Comparison of ENCODE assay signal across 17 cellular contexts in genomic region chr7:37273891-37274290, GRCh38.
DNase-seq lines count a peak whose midpoint lies in the region; ATAC-seq and TF ChIP-seq lines count a peak whose summit lies in the region.
"Had no signal": no experiment of that assay in that cellular context is flagged by ENCODE, and none has a peak within 500 bp of the region (broad histone marks: within the 10 kb centered on the region; RNA-seq: fewer than 3 reads in every experiment).

No MANE protein-coding gene starts in this region.

- H3K9ac ChIP-seq in endodermal cell (ENCODE audit: extremely low read depth, low read length, poor library complexity, severe bottlenecking) = no peak overlapping the region

- peaks cover 4% of the 10 kb centered on the region for H3K4me1 ChIP-seq in CD4-positive, CD25-positive, alpha-beta regulatory T cell (ENCODE audit: control insufficient read depth, insufficient read depth, low read length, poor library complexity, severe bottlenecking)
- peaks cover 10% of the 10 kb centered on the region for H3K4me1 ChIP-seq in endodermal cell (ENCODE audit: control insufficient read depth, insufficient read depth, low read length)
- no peaks in the 10 kb centered on the region for H3K4me1 ChIP-seq in ascending aorta
- H3K4me1 ChIP-seq: Caco-2 had no signal

- no peak overlapping the region for H3K4me3 ChIP-seq in CD4-positive, CD25-positive, alpha-beta regulatory T cell (ENCODE audit: low read depth, low read length)
- no peak overlapping the region for H3K4me3 ChIP-seq in endodermal cell (ENCODE audit: low read length)
- no peak overlapping the region for H3K4me3 ChIP-seq in ascending aorta

- H3K9me3 Mint-ChIP-seq in CD4-positive, CD25-positive, alpha-beta regulatory T cell = no peaks in the 10 kb centered on the region
- H3K9me3 Mint-ChIP-seq in endodermal cell = no peaks in the 10 kb centered on the region
- H3K9me3 Mint-ChIP-seq: CD4-positive, alpha-beta T cell had no signal

- no peaks in the 10 kb centered on the region for H3K9me3 ChIP-seq in CD4-positive, CD25-positive, alpha-beta regulatory T cell (ENCODE audit: control insufficient read depth in 2 of 2, low read length in 2 of 2)
- H3K9me3 ChIP-seq in T-helper 17 cell (ENCODE audit: control insufficient read depth, low read length, poor library complexity, severe bottlenecking) (no peaks in the 10 kb centered on the region), endodermal cell (ENCODE audit: control insufficient read depth, low read length) (no peaks in the 10 kb centered on the region), ascending aorta (no peaks in the 10 kb centered on the region)
- H3K9me3 ChIP-seq: Caco-2 had no signal

- H3K27me3 Mint-ChIP-seq in CD4-positive, CD25-positive, alpha-beta regulatory T cell = no peaks in the 10 kb centered on the region
- H3K27me3 Mint-ChIP-seq in T-helper 17 cell (no peaks in the 10 kb centered on the region), endodermal cell (ENCODE audit: insufficient read depth) (no peaks in the 10 kb centered on the region)
- H3K27me3 Mint-ChIP-seq: CD4-positive, alpha-beta T cell had no signal

- WGBS in endodermal cell (ENCODE audit: insufficient coverage in 1 of 2, insufficient read length in 1 of 2), 2 experiments = 67 to 93% methylated on average over 1 to 2 of the region's 2 CpGs

- H3K27ac ChIP-seq in CD4-positive, CD25-positive, alpha-beta regulatory T cell (ENCODE audit: insufficient read depth, low read length, poor library complexity, severe bottlenecking) = no peak overlapping the region
- no peak overlapping the region for H3K27ac ChIP-seq in endodermal cell (ENCODE audit: low read depth, low read length)
- H3K27ac ChIP-seq in ascending aorta = no peak overlapping the region

- peaks cover 14 to 66% (median 51%) of the 10 kb centered on the region in 4 donors for H3K4me1 Mint-ChIP-seq in CD4-positive, CD25-positive, alpha-beta regulatory T cell
- H3K4me1 Mint-ChIP-seq in T-helper 17 cell = peaks cover 25% of the 10 kb centered on the region
- H3K4me1 Mint-ChIP-seq in endodermal cell = peaks cover 36% of the 10 kb centered on the region

- H3K4me3 Mint-ChIP-seq in CD4-positive, CD25-positive, alpha-beta regulatory T cell = no peak overlapping the region
- H3K4me3 Mint-ChIP-seq in T-helper 17 cell (no peak overlapping the region), endodermal cell (no peak overlapping the region)
- H3K4me3 Mint-ChIP-seq: CD4-positive, alpha-beta T cell had no signal

- peaks cover 35% of the 10 kb centered on the region for H3K36me3 Mint-ChIP-seq in CD4-positive, CD25-positive, alpha-beta regulatory T cell
- H3K36me3 Mint-ChIP-seq in T-helper 17 cell (ENCODE audit: low read depth) = peaks cover 2% of the 10 kb centered on the region
- H3K36me3 Mint-ChIP-seq in endodermal cell (ENCODE audit: low read depth) = peaks cover 36% of the 10 kb centered on the region

- DNase-seq in CD4-positive, CD25-positive, alpha-beta regulatory T cell = no peak
- DNase-seq in T-helper 17 cell (no peak), endodermal cell (no peak), midbrain (lab: John Stamatoyannopoulos, UW) (peak; percentile 31), ascending aorta (ENCODE audit: low spot score in 2 of 2) (no peak), dermis blood vessel endothelial cell (no peak)
- DNase-seq in activated CD8-positive, alpha-beta memory T cell treated with anti-CD3 and anti-CD28 coated beads, Interleukin-2, amount 50 U/mL, for 48 hours = no peak
- DNase-seq: Caco-2; CD4-positive, alpha-beta T cell; DMS 273 treated with DMSO at 0.1 percent for 48 hours; DMS79 treated with DMSO at 0.1 percent for 48 hours; Kasumi-1; NCI-H1694; NCI-H2081 treated with DMSO at 0.1 percent for 48 hours; NCI-H446; NCI-H526 treated with DMSO at 0.1 percent for 48 hours had no signal

- TF ChIP-seq CTCF in endodermal cell (conservative IDR thresholded peaks at IDR 0.05) = no peak
- TF ChIP-seq CTCF in ascending aorta (IDR thresholded peaks at IDR 0.05) = no peak

- H3K27ac Mint-ChIP-seq in CD4-positive, CD25-positive, alpha-beta regulatory T cell = peak overlapping the region; percentile 64 to 79 (median 76)
- H3K27ac Mint-ChIP-seq in T-helper 17 cell (peak overlapping the region; percentile 43), endodermal cell (peak overlapping the region; percentile 17)
- H3K27ac Mint-ChIP-seq: CD4-positive, alpha-beta T cell had no signal

- H3K27me3 ChIP-seq in CD4-positive, CD25-positive, alpha-beta regulatory T cell (ENCODE audit: control insufficient read depth, insufficient read depth, low read length) = no peaks in the 10 kb centered on the region
- H3K27me3 ChIP-seq in endodermal cell (ENCODE audit: control insufficient read depth, insufficient read depth, low read length, poor library complexity, severe bottlenecking) = no peaks in the 10 kb centered on the region
- no peaks in the 10 kb centered on the region for H3K27me3 ChIP-seq in ascending aorta

- peaks cover 6% of the 10 kb centered on the region for H3K36me3 ChIP-seq in CD4-positive, CD25-positive, alpha-beta regulatory T cell (ENCODE audit: control insufficient read depth, insufficient read depth, low read length)
- H3K36me3 ChIP-seq in endodermal cell (ENCODE audit: control insufficient read depth, insufficient read depth, low read length) (peaks cover 14% of the 10 kb centered on the region), ascending aorta (no peaks in the 10 kb centered on the region)

- ATAC-seq in CD4-positive, CD25-positive, alpha-beta regulatory T cell (ENCODE audit: low read depth in 2 of 2) = no peak
- ATAC-seq in T-helper 17 cell = no peak
- ATAC-seq: Right ventricle myocardium inferior had no signal

- intact Hi-C loops in ascending aorta (cut with DNase I) = no loop called here

Comparison
In these comparisons a context has a peak if more than half of its experiments do, and no peak if none do; other contexts are left out.
1. H3K27ac Mint-ChIP-seq: peak in every context shown above with its lines; median percentile 76 in CD4-positive, CD25-positive, alpha-beta regulatory T cell; 43 in T-helper 17 cell; 17 in endodermal cell.